In the genomic region with DNA sequence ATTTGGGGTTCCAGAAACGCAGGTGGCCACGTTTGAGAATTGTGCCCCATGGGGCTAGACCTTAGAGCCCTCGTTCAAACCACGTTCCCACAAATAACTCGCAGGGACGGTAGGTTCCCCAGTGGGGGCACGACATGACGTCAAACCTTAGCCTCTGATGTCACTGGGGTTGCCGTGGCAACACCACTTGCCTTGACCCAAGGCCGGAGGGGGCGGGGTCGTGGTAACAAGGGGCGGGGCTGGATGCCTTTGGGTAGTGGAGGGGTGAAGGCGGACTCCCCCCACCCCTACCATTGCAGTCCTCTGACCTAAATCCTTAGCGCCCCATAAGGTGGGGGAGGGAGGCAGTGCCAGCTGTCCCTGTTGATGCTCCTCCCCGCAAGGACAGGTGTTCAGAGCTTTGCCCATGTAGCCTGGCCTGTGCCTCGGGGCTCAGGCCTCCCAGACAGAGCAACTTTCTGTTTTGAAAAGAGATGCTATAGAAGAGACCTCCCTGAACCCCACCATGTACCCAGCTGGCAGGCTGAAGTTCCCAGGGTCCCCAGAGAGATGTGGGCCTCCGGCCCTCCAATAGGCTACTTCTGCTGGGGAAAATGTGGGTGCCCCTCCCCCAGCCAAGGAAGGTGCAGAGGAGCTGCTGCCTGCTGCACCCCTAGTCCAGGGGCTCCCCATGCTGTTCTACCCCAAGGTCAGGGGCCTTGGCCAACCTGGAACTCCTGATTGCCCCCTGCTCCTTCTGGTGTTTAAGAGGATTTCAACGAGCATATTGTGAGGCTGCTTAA, we compare ENCODE assay signal across 8 cellular contexts. TPM values are rescaled to one million over a fixed set of nuclear protein-coding genes. Genes with fewer than 3 reads are reported as not detected.
A peak's percentile ranks its signal among the peaks of the same experiment; 100 is the strongest.
DNase-seq lines count a peak whose midpoint lies in the region; FAIRE-seq and TF ChIP-seq lines count a peak whose summit lies in the region.
"Had no signal": no experiment of that assay in that cellular context is flagged by ENCODE, and none has a peak within 500 bp of the region (broad histone marks: within the 10 kb centered on the region; RNA-seq: fewer than 3 reads in every experiment).

No MANE protein-coding gene starts in this region.

- no peaks in the 10 kb centered on the region for H3K79me1 ChIP-seq in H1 (ENCODE audit: low read depth, low read length)

- TF ChIP-seq RAD21 in H1 (IDR thresholded peaks at IDR 0.05 in 1 of 2, conservative IDR thresholded peaks at IDR 0.05 in 1 of 2; ENCODE audit: low read depth in 2 of 2, low read length in 2 of 2) = no peak

- TF ChIP-seq EP300 in H1 (IDR thresholded peaks at IDR 0.05; ENCODE audit: borderline replicate concordance in 1 of 2, low read depth in 2 of 2, low read length in 2 of 2) = no peak

- TF ChIP-seq CTCF in H1 (IDR thresholded peaks at IDR 0.05; ENCODE audit: control extremely low read depth in 1 of 3, insufficient read depth in 1 of 3, low read depth in 1 of 3, low read length in 3 of 3) = no peak
- TF ChIP-seq CTCF in progenitor cell of endocrine pancreas (IDR thresholded peaks at IDR 0.05; ENCODE audit: unreplicated experiment) = no peak

- H3K4me3 ChIP-seq in GM23248 (no peak overlapping the region), H1 (ENCODE audit: extremely low read depth in 1 of 4, insufficient read depth in 2 of 4, low read depth in 3 of 4, low read length in 4 of 4) (peak overlapping the region in 1 of 4 experiments; percentile 67; a peak in 3 of 8 replicates)

- H2BK120ac ChIP-seq in H1 (replicated peaks; ENCODE audit: low read depth, low read length) = no peak overlapping the region

- POLR2A ChIA-PET in H1 (lab: Charles Lee; ENCODE audit: partially characterized antibody) = interaction anchor here (0.6 to 1.9 kb wide), 5 partner anchors 8 to 97 kb away, joined by 3 to 9 read pairs (median 5); no protein-coding TSS in a partner anchor

- H4K20me1 ChIP-seq in GM23248 (ENCODE audit: insufficient read depth) (no peaks in the 10 kb centered on the region), H1 (replicated peaks in 1 of 2; ENCODE audit: control insufficient read depth in 1 of 2, insufficient read depth in 2 of 2, low read length in 2 of 2) (peaks cover 2 to 10% of the 10 kb centered on the region in 2 experiments)

- H3K9me3 Mint-ChIP-seq in progenitor cell of endocrine pancreas (ENCODE audit: low read depth) = no peaks in the 10 kb centered on the region

- no peak overlapping the region for H3K23ac ChIP-seq in H1 (ENCODE audit: insufficient read length)

- H4K8ac ChIP-seq in H1 (ENCODE audit: extremely low read depth, insufficient read depth, low read length) = no peak overlapping the region; the same call in 1 of the 2 replicates

- WGBS in GM23248 (ENCODE audit: low coverage in 1 of 2, low lambda C conversion rate in 2 of 2, missing lambda C conversion rate in 2 of 2), 2 experiments = 43 to 57% methylated on average over 16 to 19 of the region's 19 CpGs
- WGBS in H1 (ENCODE audit: extremely low coverage in 1 of 2, insufficient coverage in 1 of 2, insufficient read length in 1 of 2, insufficient replicate concordance in 2 of 2, low coverage in 1 of 2, low lambda C conversion rate in 2 of 2, missing lambda C conversion rate in 1 of 2), 2 experiments = 69% methylated on average over 12 of the region's 19 CpGs; no CpG with 5 or more reads in 1 of the 2 experiments

- H2BK20ac ChIP-seq in H1 (ENCODE audit: low read length) = no peak overlapping the region

- CTCF ChIA-PET in H1 (lab: Charles Lee; ENCODE audit: partially characterized antibody) = interaction anchor here (0.7 to 7.4 kb wide), 18 partner anchors 8 to 192 kb away, joined by 3 to 64 read pairs (median 4); no protein-coding TSS in a partner anchor

- H3K27me3 ChIP-seq in GM23248 (replicated peaks; ENCODE audit: insufficient read depth) (peaks cover 27% of the 10 kb centered on the region), H1 (replicated peaks in 1 of 4; ENCODE audit: control insufficient read depth in 3 of 4, extremely low read depth in 1 of 4, insufficient read depth in 3 of 4, low read length in 3 of 4) (peaks cover 4 to 56% (median 50%) of the 10 kb centered on the region in 4 experiments)

- no peak overlapping the region for H2BK5ac ChIP-seq in H1 (ENCODE audit: low read depth, low read length)

- H3K9ac ChIP-seq in GM23248 = no peak overlapping the region
- H3K9ac ChIP-seq in H1 (replicated peaks in 1 of 4; ENCODE audit: extremely low read depth in 1 of 4, low read depth in 3 of 4, low read length in 3 of 4) = no peak overlapping the region

- H3F3A ChIP-seq in GM23248 (ENCODE audit: insufficient read depth) = no peaks in the 10 kb centered on the region

- FAIRE-seq in H1 (lab: Jason Lieb, UNC) = no peak

- H2AK5ac ChIP-seq in H1 (ENCODE audit: low read depth, low read length) = peak overlapping the region; percentile 39; the same call in 1 of the 2 replicates

- peaks cover 10% of the 10 kb centered on the region; the same call in 1 of the 2 replicates for H3K23me2 ChIP-seq in H1 (ENCODE audit: low read depth, low read length)

- no peak overlapping the region for H3K4me2 ChIP-seq in GM23248 (ENCODE audit: unreplicated experiment)
- H3K4me2 ChIP-seq in H1 (ENCODE audit: insufficient read depth in 1 of 2, low read depth in 2 of 2, low read length in 2 of 2) = peak overlapping the region in 1 of 2 experiments; percentile 56; a peak in 3 of 4 replicates

- H3K4me1 ChIP-seq in GM23248 (ENCODE audit: insufficient read depth) (no peaks in the 10 kb centered on the region), H1 (replicated peaks in 1 of 4; ENCODE audit: control insufficient read depth in 3 of 4, insufficient read depth in 4 of 4, low read length in 3 of 4) (peaks cover 6 to 40% (median 20%) of the 10 kb centered on the region in 4 experiments)

- H3K14ac ChIP-seq in H1 (ENCODE audit: insufficient read length) = no peak overlapping the region

- H3K9me3 ChIP-seq in GM23248 (ENCODE audit: low read depth) (no peaks in the 10 kb centered on the region), H1 (ENCODE audit: insufficient read depth in 2 of 2, low read depth in 1 of 2, low read length in 1 of 2) (no peaks in the 10 kb centered on the region)

- H2BK15ac ChIP-seq in H1 (ENCODE audit: low read length) = no peak overlapping the region

- peak overlapping the region; percentile 62 for H3K4me3 Mint-ChIP-seq in progenitor cell of endocrine pancreas (ENCODE audit: low read depth)

- no peak overlapping the region for H2AFZ ChIP-seq in GM23248
- no peak overlapping the region for H2AFZ ChIP-seq in H1 (ENCODE audit: low read length)

- H4K5ac ChIP-seq in H1 (ENCODE audit: insufficient read length, low read depth, low read length) = no peak overlapping the region

- H4K91ac ChIP-seq in H1 (replicated peaks; ENCODE audit: insufficient read length, low read length) = no peak overlapping the region

- H3K9me2 ChIP-seq in GM23248 (ENCODE audit: insufficient read depth) = no peaks in the 10 kb centered on the region

- no peak overlapping the region for H3K4ac ChIP-seq in H1 (replicated peaks; ENCODE audit: insufficient read length, low read depth, low read length)

- peaks cover 14% of the 10 kb centered on the region for H3K4me1 Mint-ChIP-seq in progenitor cell of endocrine pancreas (ENCODE audit: low read depth)

- no peak overlapping the region for H2BK12ac ChIP-seq in H1 (ENCODE audit: low read depth, low read length)

- DNase-seq in GM23248 (peak; percentile 42), NCI-H524 (lab: John Stamatoyannopoulos, UW) (peak; percentile 83 to 92), H1 (ENCODE audit: low read depth in 1 of 2, low spot score in 2 of 2) (peak in 1 of 2 experiments; percentile 74), progenitor cell of endocrine pancreas (ENCODE audit: low spot score, unreplicated experiment) (no peak), hepatic stellate cell (ENCODE audit: low spot score) (no peak), superior temporal gyrus (ENCODE audit: extremely low spot score) (no peak)
- DNase-seq in stimulated activated CD4-positive, alpha-beta T cell treated with anti-CD3 and anti-CD28 coated beads, Interleukin-4, amount 100 ng/mL, for 24 hours = no peak
- DNase-seq: foreskin fibroblast had no signal

- no peak for TF ChIP-seq POLR2A in H1 (IDR thresholded peaks at IDR 0.05; ENCODE audit: control extremely low read depth in 1 of 2, low read depth in 2 of 2, low read length in 2 of 2)

- H3K79me2 ChIP-seq in GM23248 (ENCODE audit: insufficient read depth) (no peaks in the 10 kb centered on the region), H1 (ENCODE audit: control insufficient read depth in 1 of 2, insufficient read depth in 2 of 2, low read length in 2 of 2) (no peaks in the 10 kb centered on the region)

- H3K27me3 Mint-ChIP-seq in progenitor cell of endocrine pancreas = peaks cover 55% of the 10 kb centered on the region

- H3K27ac ChIP-seq in GM23248 = no peak overlapping the region
- H3K27ac ChIP-seq in H1 (ENCODE audit: low read depth, low read length) = no peak overlapping the region

- no peak overlapping the region for H3K56ac ChIP-seq in H1 (replicated peaks; ENCODE audit: insufficient read length, low read depth, low read length)

- H3K36me3 ChIP-seq in GM23248 (ENCODE audit: low read depth) (no peaks in the 10 kb centered on the region), H1 (ENCODE audit: control insufficient read depth in 2 of 4, insufficient read depth in 4 of 4, low read length in 3 of 4) (no peaks in the 10 kb centered on the region)

- H3K36me3 Mint-ChIP-seq in progenitor cell of endocrine pancreas (ENCODE audit: insufficient read depth) = no peaks in the 10 kb centered on the region

- H3K27ac Mint-ChIP-seq in progenitor cell of endocrine pancreas = no peak overlapping the region

- in situ Hi-C loops in GM23248 (cut with MboI) = no loop called here

- no peak overlapping the region for H3K18ac ChIP-seq in H1 (ENCODE audit: extremely low read depth, low read length)

TF ChIP-seq in H1, 55 proteins besides CTCF, POLR2A, EP300 and RAD21:
- TF ChIP-seq BCL11A (IDR thresholded peaks at IDR 0.05; ENCODE audit: low read depth in 2 of 2, low read length in 2 of 2) (no peak), CREB1 (IDR thresholded peaks at IDR 0.05) (peak; percentile 93)

RNA-seq across cellular contexts. Expression of a gene that starts 1.9 kb away (rescaled TPM):
- total RNA-seq in GM23248 (2014; rRNA removed; shearing (Covaris generic)) = 0.89 and 0.97 TPM in 2 replicates
- polyA plus RNA-seq in GM23248 (2016; fragmentation: Nextera tagmentation; extraction: Ambion mirVana) (not detected in 2 replicates), H1 (2011; rRNA removed) (0.94 and 1.6 TPM in 2 replicates)
- total RNA-seq in H1 (2021; fragmentation: NEBNext Ultra II Directional; extraction: Animal tissue kit (Norgen Biotek cat#: 25700)) = 1.1 and 1.5 TPM in 2 replicates
- polyA plus RNA-seq in H1 (2011; cell fraction: cytosol; rRNA removed) = 0.85 TPM
- polyA plus RNA-seq in H1 (2011; cell fraction: nucleus; rRNA removed) = 0.93 TPM
- polyA plus RNA-seq in H1 (2012, experiment 1 of 2) = 0.81 to 1.1 TPM (median 0.88 TPM) in 4 replicates
- 0.91 TPM for polyA plus RNA-seq in H1 (2012, experiment 2 of 2)
- 1.1 TPM for polyA plus RNA-seq in H1 (2013, experiment 1 of 2)
- 1.1 TPM for polyA plus RNA-seq in H1 (2013, experiment 2 of 2)
- polyA minus RNA-seq in H1 (2011; rRNA and poly(A)+ RNA removed) = 0.61 and 0.95 TPM in 2 replicates
- 1.9 TPM for polyA minus RNA-seq in H1 (2011; cell fraction: cytosol; rRNA and poly(A)+ RNA removed)
- polyA minus RNA-seq in H1 (2011; cell fraction: nucleus; rRNA and poly(A)+ RNA removed) = 2.7 TPM
- 11.6 and 12.7 TPM in 2 replicates for total RNA-seq in progenitor cell of endocrine pancreas

Comparison
In these comparisons a context has a peak if more than half of its experiments do, and no peak if none do; other contexts are left out.
1. DNase-seq: peak in GM23248 (single experiment) and NCI-H524 (2 of 2); none in progenitor cell of endocrine pancreas (single experiment), hepatic stellate cell (single experiment), stimulated activated CD4-positive, alpha-beta T cell treated with anti-CD3 and anti-CD28 coated beads, Interleukin-4, amount 100 ng/mL, for 24 hours (single experiment) and superior temporal gyrus (single experiment).